Comparison of ENCODE assay signal across 13 cellular contexts in the genomic region with DNA sequence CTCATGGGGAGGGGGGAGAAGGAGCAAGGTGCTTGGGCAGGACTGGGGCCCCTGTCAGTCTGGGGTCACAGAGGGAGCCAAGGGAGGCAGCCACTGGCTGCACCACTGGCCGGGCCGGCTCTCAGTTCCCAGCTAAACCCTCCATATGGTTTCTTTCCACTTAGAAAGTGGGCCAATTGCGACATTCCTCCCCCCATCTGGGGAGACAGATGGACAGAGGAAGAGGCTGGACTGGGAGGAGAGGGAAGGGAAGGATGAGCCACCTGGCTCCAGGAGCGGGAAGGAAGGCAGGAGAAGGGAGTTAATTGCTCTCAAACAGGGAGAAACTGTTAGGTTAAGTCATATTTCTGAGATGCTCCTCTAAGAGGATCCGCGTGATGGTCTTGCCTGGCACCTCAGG.
"Had no signal": no experiment of that assay in that cellular context is flagged by ENCODE, and none has a peak within 500 bp of the region (broad histone marks: within the 10 kb centered on the region; RNA-seq: fewer than 3 reads in every experiment).

No MANE protein-coding gene starts in this region.

- H2AFZ ChIP-seq: hepatocyte had no signal

- H3K27ac Mint-ChIP-seq: activated T-helper 2 cell treated with anti-CD3 and anti-CD28 coated beads, Interferon-gamma antibody, Interleukin-2, Interleukin-4, amounts not matched to agents 10 μg/mL and 5 μg/mL and 100 μg/mL, durations not matched to agents 14 hours and 24 hours and 36 hours; nephron progenitor cell had no signal

- H3K9me3 ChIP-seq: breast epithelium, upper lobe of left lung had no signal

- H3K27ac ChIP-seq: breast epithelium, hepatocyte, upper lobe of left lung had no signal

- DNase-seq: activated naive CD4-positive, alpha-beta T cell treated with anti-CD3 and anti-CD28 coated beads, Interleukin-2, amount 50 U/mL, for 16 hours; nephron progenitor cell; stimulated activated CD4-positive, alpha-beta T cell treated with anti-CD3 and anti-CD28 coated beads, Interleukin-2, amount 100 ng/mL, for 48 hours; stimulated activated naive CD8-positive, alpha-beta T cell treated with anti-CD3 and anti-CD28 coated beads, Interleukin-15, Interleukin-2, amounts not matched to agents 100 U/mL and 50 U/mL, for 24 hours; T-helper 2 cell; upper lobe of left lung had no signal

- H3K27me3 ChIP-seq: upper lobe of left lung had no signal

- ATAC-seq: activated CD4-positive, CD25-positive, alpha-beta regulatory T cell treated with anti-CD3 and anti-CD28 coated beads, Interleukin-2, amount 50 U/mL, for 24 hours; esophagus mucosa; stimulated activated naive CD8-positive, alpha-beta T cell treated with anti-CD3 and anti-CD28 coated beads, Interleukin-15, Interleukin-2, amounts not matched to agents 100 U/mL and 50 U/mL, for 24 hours had no signal

- H3K4me3 ChIP-seq: breast epithelium, hepatocyte, upper lobe of left lung had no signal

- H3K36me3 ChIP-seq: breast epithelium, upper lobe of left lung had no signal

- H3K4me1 ChIP-seq: breast epithelium, upper lobe of left lung had no signal

- H3K4me2 ChIP-seq: hepatocyte had no signal

- FAIRE-seq: endometrium, frontal cortex had no signal

- H3K79me2 ChIP-seq: hepatocyte had no signal

- H3K9me3 Mint-ChIP-seq: activated T-helper 2 cell treated with anti-CD3 and anti-CD28 coated beads, Interferon-gamma antibody, Interleukin-2, Interleukin-4, amounts not matched to agents 10 μg/mL and 5 μg/mL and 100 μg/mL, durations not matched to agents 14 hours and 24 hours and 36 hours; nephron progenitor cell had no signal

- H3K4me3 Mint-ChIP-seq: nephron progenitor cell had no signal
